ENCODE assay signal across 8 cellular contexts in genomic region chr3:129596194-129597086, GRCh38. TPM values are rescaled to one million over a fixed set of nuclear protein-coding genes. Genes with fewer than 3 reads are reported as not detected.
A peak's percentile ranks its signal among the peaks of the same experiment; 100 is the strongest.
DNase-seq lines count a peak whose midpoint lies in the region; ATAC-seq and TF ChIP-seq lines count a peak whose summit lies in the region.

No MANE protein-coding gene starts in this region.

- peaks cover 11% of the 10 kb centered on the region for H3K27me3 Mint-ChIP-seq in endothelial cell (ENCODE audit: unreplicated experiment)

- DNase-seq in DMS153 (lab: John Stamatoyannopoulos, UW) (peak; percentile 61), NCI-H510A treated with DMSO at 0.1 percent for 48 hours (lab: John Stamatoyannopoulos, UW) (peak; percentile 90), endothelial cell (ENCODE audit: low spot score) (no peak), mucosa of descending colon (peak; percentile 63 to 79 (median 71)), aorta (peak; percentile 94 to 96), NAMALWA (ENCODE audit: low spot score) (no peak)

- H3K27me3 ChIP-seq in aorta (ENCODE audit: control insufficient read depth in 1 of 2, insufficient read depth in 2 of 2, low read length in 1 of 2): no peaks in the 10 kb centered on the region

- peak overlapping the region; percentile 6 to 79 for H3K27ac ChIP-seq in aorta (ENCODE audit: low read depth in 1 of 2, low read length in 2 of 2)

- H3K4me1 Mint-ChIP-seq in endothelial cell (ENCODE audit: unreplicated experiment): peaks cover 86% of the 10 kb centered on the region

- H3K4me3 Mint-ChIP-seq in endothelial cell (ENCODE audit: unreplicated experiment): peak overlapping the region; percentile 69

- H3K27ac Mint-ChIP-seq in endothelial cell (ENCODE audit: unreplicated experiment): no peak overlapping the region

- peaks cover 35% of the 10 kb centered on the region for H3K36me3 Mint-ChIP-seq in endothelial cell (ENCODE audit: low read depth, unreplicated experiment)

- H3K9me3 ChIP-seq in mucosa of descending colon (no peaks in the 10 kb centered on the region), aorta (ENCODE audit: control insufficient read depth, low read length) (no peaks in the 10 kb centered on the region)

- H3K4me1 ChIP-seq in mucosa of descending colon (ENCODE audit: low read depth) (peaks cover 17% of the 10 kb centered on the region), aorta (ENCODE audit: control insufficient read depth in 1 of 2, insufficient read depth in 2 of 2, low read length in 2 of 2) (no peaks in the 10 kb centered on the region)

- H3K4me3 ChIP-seq in mucosa of descending colon (no peak overlapping the region), aorta (ENCODE audit: low read length in 2 of 2) (no peak overlapping the region)

- intact Hi-C loops in mucosa of descending colon (cut with DNase I, micrococcal nuclease) (no loop called here), aorta (cut with DNase I) (loop anchor here (2.0 kb wide), 2 partner anchors 36 to 54 kb away; no protein-coding TSS in a partner anchor)

- TF ChIP-seq CTCF in endothelial cell (IDR thresholded peaks at IDR 0.05; ENCODE audit: unreplicated experiment) (no peak), mucosa of descending colon (IDR thresholded peaks at IDR 0.05) (no peak)

- H3K9me3 Mint-ChIP-seq in endothelial cell (ENCODE audit: unreplicated experiment): no peaks in the 10 kb centered on the region

- ATAC-seq in mucosa of descending colon (peak; percentile 41), aorta (ENCODE audit: low FRiP score) (peak; percentile 88), HG03520 (IDR thresholded peaks at IDR 0.05; ENCODE audit: unreplicated experiment) (no peak), GM21825 (IDR thresholded peaks at IDR 0.05; ENCODE audit: unreplicated experiment) (no peak)

- H3K36me3 ChIP-seq in mucosa of descending colon (ENCODE audit: low read depth) (no peaks in the 10 kb centered on the region), aorta (ENCODE audit: control insufficient read depth in 1 of 2, insufficient read depth in 2 of 2, low read length in 1 of 2) (no peaks in the 10 kb centered on the region)

- WGBS in aorta, 2 donors: 1 to 3% methylated on average over 27 of the region's 27 CpGs

RNA-seq across cellular contexts. Expression of gene PLXND1, which starts 10.0 kb away (rescaled TPM):
- total RNA-seq in endothelial cell (ENCODE audit: unreplicated experiment) (1,753 TPM), mucosa of descending colon (10 to 100 TPM; 26.8 to 57.1 (median 48.1) TPM), aorta (100 to 1,000 TPM; 176 to 358 TPM)
- 100 to 1,000 TPM in 1 of 2 donors, 10 to 100 TPM in 1; 55.5 to 149 TPM for polyA plus RNA-seq in aorta

RNA-seq across cellular contexts. Expression of gene H1-8, which starts 53.5 kb away (rescaled TPM):
- total RNA-seq in endothelial cell (ENCODE audit: unreplicated experiment): 2.7 TPM
- not detected for total RNA-seq in mucosa of descending colon
- not detected for total RNA-seq in aorta
- not detected for polyA plus RNA-seq in aorta

Comparison
In these comparisons a context has a peak if more than half of its experiments do, and no peak if none do; other contexts are left out.
1. DNase-seq: peak in DMS153 (single experiment), NCI-H510A treated with DMSO at 0.1 percent for 48 hours (single experiment), mucosa of descending colon (3 of 3) and aorta (2 of 2); none in endothelial cell (single experiment) and NAMALWA (single experiment).
2. ATAC-seq: peak in mucosa of descending colon (single experiment) and aorta (single experiment); none in HG03520 (single experiment) and GM21825 (single experiment).
3. intact Hi-C loops: an anchor here in aorta (2.0 kb wide); none called in mucosa of descending colon.